ENCODE assay signal across 18 cellular contexts in genomic region chr5:82031220-82032119, GRCh38. TPM values are rescaled to one million over a fixed set of nuclear protein-coding genes. Genes with fewer than 3 reads are reported as not detected.
DNase-seq lines count a peak whose midpoint lies in the region; ATAC-seq, FAIRE-seq and TF ChIP-seq lines count a peak whose summit lies in the region.
"Had no signal": no experiment of that assay in that cellular context is flagged by ENCODE, and none has a peak within 500 bp of the region (broad histone marks: within the 10 kb centered on the region; RNA-seq: fewer than 3 reads in every experiment).

No MANE protein-coding gene starts in this region.

- no peaks in the 10 kb centered on the region for H3K9me1 ChIP-seq in keratinocyte (ENCODE audit: control insufficient read depth, extremely low read depth, insufficient read depth, low read length)

- no peak overlapping the region for H2BK5ac ChIP-seq in H9 (ENCODE audit: insufficient read length, low read length)

- no peaks in the 10 kb centered on the region for H3K27me3 Mint-ChIP-seq in H9 (ENCODE audit: low read depth)
- H3K27me3 Mint-ChIP-seq in natural killer cell (ENCODE audit: low read depth in 2 of 2): no peaks in the 10 kb centered on the region
- H3K27me3 Mint-ChIP-seq: progenitor cell of endocrine pancreas had no signal

- DNase-seq in G401 (ENCODE audit: low spot score): peak; percentile 30
- peak; percentile 42 for DNase-seq in H9
- peak in 1 of 2 donors; percentile 47 for DNase-seq in breast epithelium (ENCODE audit: low spot score in 2 of 2)
- no peak for DNase-seq in keratinocyte (ENCODE audit: low read depth, low spot score)
- no peak for DNase-seq in natural killer cell
- DNase-seq in GM03348 (ENCODE audit: low spot score): no peak
- DNase-seq: activated gamma-delta T cell treated with Interleukin-2 at 50 U/mL for 16 hours, AML-193, foreskin fibroblast, KG1, lower lobe of right lung, NCI-H1048, NCI-H2227 treated with DMSO at 0.1 percent for 48 hours, T-helper 9 cell had no signal

- H3K4me2 ChIP-seq in H9 (ENCODE audit: insufficient read depth, insufficient read length, low read length): no peak overlapping the region
- H3K4me2 ChIP-seq in keratinocyte (ENCODE audit: control insufficient read depth, extremely low read depth, insufficient read depth, low read depth, low read length): peak overlapping the region; percentile 31

- H4K20me1 ChIP-seq in H9 (ENCODE audit: control insufficient read depth, insufficient read depth, insufficient read length): no peaks in the 10 kb centered on the region
- H4K20me1 ChIP-seq in keratinocyte (ENCODE audit: control insufficient read depth, extremely low read depth, insufficient read depth, low read length): no peaks in the 10 kb centered on the region

- H3K4me3 Mint-ChIP-seq in H9: no peak overlapping the region
- no peak overlapping the region for H3K4me3 Mint-ChIP-seq in natural killer cell

- H2BK15ac ChIP-seq in H9 (ENCODE audit: low read depth, low read length): no peak overlapping the region

- peaks cover 0 to 3% of the 10 kb centered on the region in 2 experiments; a peak in 1 of 5 replicates for H3K9me3 Mint-ChIP-seq in H9
- H3K9me3 Mint-ChIP-seq in natural killer cell: peaks cover 0 to 2% of the 10 kb centered on the region in 2 donors

- H3K79me1 ChIP-seq in H9 (ENCODE audit: insufficient read depth, low read depth, low read length, poor library complexity, severe bottlenecking): no peaks in the 10 kb centered on the region

- ATAC-seq in natural killer cell (no peak), GM21367 (IDR thresholded peaks at IDR 0.05; ENCODE audit: unreplicated experiment) (no peak)
- ATAC-seq: GM12878, lower lobe of right lung had no signal

- H3K27ac ChIP-seq in H9 (ENCODE audit: insufficient read length, low read depth, low read length) (peak overlapping the region; percentile 9), breast epithelium (peak overlapping the region; percentile 30 to 43), keratinocyte (ENCODE audit: control insufficient read depth, insufficient read depth, low read length) (no peak overlapping the region)
- H3K27ac ChIP-seq: lower lobe of right lung, SJSA1 had no signal

- no peak overlapping the region for H3T11ph ChIP-seq in H9 (ENCODE audit: low read length)

- H3K27me3 ChIP-seq in H9 (ENCODE audit: insufficient read depth, low read length) (no peaks in the 10 kb centered on the region), breast epithelium (no peaks in the 10 kb centered on the region), keratinocyte (ENCODE audit: control insufficient read depth, extremely low read depth, insufficient read depth, low read length) (no peaks in the 10 kb centered on the region)
- H3K27me3 ChIP-seq: SJSA1 had no signal

- no peak overlapping the region for H4K91ac ChIP-seq in H9 (ENCODE audit: insufficient read length, low read depth, low read length)

- H2AFZ ChIP-seq in H9 (ENCODE audit: low read length): no peak overlapping the region
- peak overlapping the region; percentile 8 for H2AFZ ChIP-seq in keratinocyte (ENCODE audit: control insufficient read depth, low read length)

- H3K4me3 ChIP-seq in breast epithelium (no peak overlapping the region), keratinocyte (ENCODE audit: control insufficient read depth in 2 of 3, extremely low read depth in 1 of 3, insufficient read depth in 2 of 3, low read depth in 1 of 3, low read length in 3 of 3) (no peak overlapping the region)
- H3K4me3 ChIP-seq: GM12878, lower lobe of right lung, SJSA1 had no signal

- no CpG with 5 or more reads among the region's 4 CpGs for WGBS in H9 (ENCODE audit: extremely low coverage, insufficient read length, low lambda C conversion rate)

- dilution Hi-C loops in keratinocyte (cut with MboI; ENCODE audit: extremely low pct_ligation_motif_present, low sequenced_read_pairs): no loop called here

- no peak overlapping the region for H3K23ac ChIP-seq in H9 (ENCODE audit: insufficient read length, low read depth, low read length)

- H3K36me3 Mint-ChIP-seq in H9 (ENCODE audit: insufficient read depth in 1 of 3, low read depth in 3 of 3) (peaks cover 0 to 7% (median 2%) of the 10 kb centered on the region in 3 experiments; a peak in 3 of 7 replicates), natural killer cell (no peaks in the 10 kb centered on the region)

- no peak overlapping the region for H3K9ac ChIP-seq in H9 (ENCODE audit: extremely low read depth, insufficient read length, low read length)
- H3K9ac ChIP-seq in keratinocyte (ENCODE audit: control insufficient read depth, extremely low read depth, insufficient read depth, low read length): no peak overlapping the region

- H3K56ac ChIP-seq in H9 (ENCODE audit: insufficient read length, low read depth, low read length): no peak overlapping the region

- H3K9me3 ChIP-seq in H9 (ENCODE audit: control insufficient read depth, low read depth, low read length): no peaks in the 10 kb centered on the region
- H3K9me3 ChIP-seq in breast epithelium: no peaks in the 10 kb centered on the region
- H3K9me3 ChIP-seq in keratinocyte (ENCODE audit: control insufficient read depth, low read depth, low read length): no peaks in the 10 kb centered on the region
- H3K9me3 ChIP-seq: lower lobe of right lung, SJSA1 had no signal

- peaks cover 9% of the 10 kb centered on the region; the same call in 1 of the 2 replicates for H3K4me1 ChIP-seq in H9 (ENCODE audit: insufficient read depth, low read length)
- H3K4me1 ChIP-seq in breast epithelium: no peaks in the 10 kb centered on the region
- peaks cover 9% of the 10 kb centered on the region for H3K4me1 ChIP-seq in keratinocyte (ENCODE audit: control insufficient read depth, extremely low read depth, insufficient read depth, low read length)
- H3K4me1 ChIP-seq: lower lobe of right lung, SJSA1 had no signal

- H2BK12ac ChIP-seq in H9 (ENCODE audit: insufficient read length, low read depth, low read length): no peak overlapping the region

- H2BK120ac ChIP-seq in H9 (ENCODE audit: low read depth, low read length, poor library complexity, severe bottlenecking): no peak overlapping the region

- TF ChIP-seq POLR2A in breast epithelium (IDR thresholded peaks at IDR 0.05): no peak

- H3K36me3 ChIP-seq in breast epithelium: no peaks in the 10 kb centered on the region
- H3K36me3 ChIP-seq in keratinocyte (ENCODE audit: control insufficient read depth in 2 of 2, extremely low read depth in 1 of 2, insufficient read depth in 2 of 2, low read length in 2 of 2): no peaks in the 10 kb centered on the region
- H3K36me3 ChIP-seq: lower lobe of right lung, SJSA1 had no signal

- H3K27ac Mint-ChIP-seq in H9 (peak overlapping the region; percentile 19 to 78 (median 74); a peak in 5 of 7 replicates), natural killer cell (no peak overlapping the region)
- H3K27ac Mint-ChIP-seq: progenitor cell of endocrine pancreas had no signal

- no peak overlapping the region for H3K14ac ChIP-seq in H9 (ENCODE audit: insufficient read depth, low read length)

- no peak overlapping the region for H2AK5ac ChIP-seq in H9 (ENCODE audit: insufficient read length, low read length)

- intact Hi-C loops in breast epithelium (cut with DNase I; ENCODE audit: low total_unique reads): no loop called here
- intact Hi-C loops in natural killer cell (cut with micrococcal nuclease): no loop called here

- peaks cover 14 to 18% of the 10 kb centered on the region in 2 experiments for H3K4me1 Mint-ChIP-seq in H9
- H3K4me1 Mint-ChIP-seq in natural killer cell: peaks cover 0 to 6% of the 10 kb centered on the region in 2 donors

- no peak overlapping the region for H2BK20ac ChIP-seq in H9 (ENCODE audit: low read depth, low read length, poor library complexity, severe bottlenecking)

- H4K5ac ChIP-seq in H9 (ENCODE audit: insufficient read length, low read depth, low read length): no peak overlapping the region

- H3K79me2 ChIP-seq in H9 (ENCODE audit: insufficient read depth, low read length) (no peaks in the 10 kb centered on the region), keratinocyte (ENCODE audit: control insufficient read depth, insufficient read depth, low read length) (no peaks in the 10 kb centered on the region)

- H3K23me2 ChIP-seq in H9 (ENCODE audit: insufficient read length, low read depth, low read length, poor library complexity, severe bottlenecking): no peaks in the 10 kb centered on the region

- H3K4ac ChIP-seq in H9 (ENCODE audit: low read depth, low read length): no peak overlapping the region

- H4K8ac ChIP-seq in H9 (replicated peaks; ENCODE audit: insufficient read length, low read depth, low read length): no peak overlapping the region

- TF ChIP-seq CTCF in H9 (conservative IDR thresholded peaks at IDR 0.05) (no peak), breast epithelium (IDR thresholded peaks at IDR 0.05) (no peak), keratinocyte (optimal IDR thresholded peaks at IDR 0.05 in 1 of 3, IDR thresholded peaks at IDR 0.05 in 1 of 3, conservative IDR thresholded peaks at IDR 0.05 in 1 of 3; ENCODE audit: extremely low read depth in 1 of 3, insufficient read depth in 2 of 3, low read length in 3 of 3) (no peak), natural killer cell (IDR thresholded peaks at IDR 0.05) (no peak)

- peak; percentile 86 for FAIRE-seq in keratinocyte (lab: Jason Lieb, UNC)
- FAIRE-seq: GM12878 had no signal

- H3K18ac ChIP-seq in H9 (ENCODE audit: insufficient read length, low read depth, low read length): no peak overlapping the region

- in situ Hi-C loops in G401 (cut with HindIII; ENCODE audit: low sequenced_read_pairs): no loop called here

RNA-seq across cellular contexts. Expression of gene ATG10, which starts 59.6 kb away (rescaled TPM):
- 16.1 and 29.3 TPM in 2 replicates for total RNA-seq in G401 (2014; rRNA removed; shearing (Covaris generic))
- total RNA-seq in H9 (2021) (7.6 and 8.7 TPM in 2 replicates), breast epithelium (1 to 10 TPM; 5.2 to 9.2 (median 6.6) TPM), natural killer cell (10 to 100 TPM in 2 of 3 donors, 1 to 10 TPM in 1; 9.0 to 11.5 (median 11.4) TPM)
- 3.3 to 5.4 TPM (median 4.3 TPM) in 3 replicates for polyA plus RNA-seq in keratinocyte
- 4.6 TPM for polyA plus RNA-seq in keratinocyte (2011; ENCODE audit: low read depth)
- polyA plus RNA-seq in keratinocyte (2011; cell fraction: cytosol; rRNA removed): 3.6 and 5.4 TPM in 2 replicates
- 2.1 and 2.9 TPM in 2 replicates for polyA plus RNA-seq in keratinocyte (2011; cell fraction: nucleus; rRNA removed)
- 7.1 and 7.2 TPM in 2 replicates for polyA plus RNA-seq in keratinocyte (2012; ENCODE audit: low replicate concordance)
- polyA minus RNA-seq in keratinocyte: 0.52 to 5.6 TPM (median 4.1 TPM) in 3 replicates
- polyA minus RNA-seq in keratinocyte (2011; cell fraction: cytosol; rRNA and poly(A)+ RNA removed): 8.1 TPM
- 3.9 and 6.1 TPM in 2 replicates for polyA minus RNA-seq in keratinocyte (2011; cell fraction: nucleus; rRNA and poly(A)+ RNA removed)

Comparison
In these comparisons a context has a peak if more than half of its experiments do, and no peak if none do; other contexts are left out.
1. DNase-seq: peak in G401 (single experiment) and H9 (single experiment); none in keratinocyte (single experiment), natural killer cell (single experiment) and GM03348 (single experiment).
2. H3K27ac Mint-ChIP-seq: peak in H9 (3 of 3); none in natural killer cell (0 of 2).